ENCODE assay signal across 25 cellular contexts in genomic region chr10:129953541-129954031, GRCh38. TPM values are rescaled to one million over a fixed set of nuclear protein-coding genes. Genes with fewer than 3 reads are reported as not detected.
DNase-seq lines count a peak whose midpoint lies in the region; ATAC-seq and TF ChIP-seq lines count a peak whose summit lies in the region.
"Had no signal": no experiment of that assay in that cellular context is flagged by ENCODE, and none has a peak within 500 bp of the region (broad histone marks: within the 10 kb centered on the region; RNA-seq: fewer than 3 reads in every experiment).

No MANE protein-coding gene starts in this region.

- peak overlapping the region; percentile 75 for H3K27ac ChIP-seq in A673 (ENCODE audit: low read depth, low read length, poor library complexity, severe bottlenecking)
- peak overlapping the region; percentile 67 to 94 (median 90) for H3K27ac ChIP-seq in heart left ventricle
- H3K27ac ChIP-seq: tibial artery had no signal

- no TSS peak for BruUV-seq in A673 (replicated peaks; lab: Mats Ljungman, UMichigan)

- H3K9me3 ChIP-seq in A673 (ENCODE audit: low read depth, low read length, poor library complexity, severe bottlenecking) (no peaks in the 10 kb centered on the region), heart left ventricle (no peaks in the 10 kb centered on the region)
- H3K9me3 ChIP-seq: tibial artery had no signal

- H3K36me3 ChIP-seq in A673 (ENCODE audit: insufficient read depth, low read length, poor library complexity, severe bottlenecking) (peaks cover 28% of the 10 kb centered on the region), heart left ventricle (peaks cover 0 to 6% (median 0%) of the 10 kb centered on the region in 9 donors)
- H3K36me3 ChIP-seq: tibial artery had no signal

- POLR2A ChIA-PET in A673 (lab: Charles Lee; ENCODE audit: low non-redundant PET) = no interaction called here

- no peak for TF ChIP-seq POLR2A in heart left ventricle (IDR thresholded peaks at IDR 0.05)

- intact Hi-C loops in A673 (cut with micrococcal nuclease; ENCODE audit: unreplicated experiment) (no loop called here), heart left ventricle (cut with DNase I) (loop anchor here in 1 of 10 donors (5.0 kb wide), 1 partner anchor 61 kb away; no protein-coding TSS in a partner anchor), sciatic nerve (cut with DNase I) (no loop called here)

- ATAC-seq in heart left ventricle (peak in 3 of 4 donors; percentile 10 to 49 (median 19)), sciatic nerve (peak; percentile 58)
- ATAC-seq: activated CD4-positive, alpha-beta T cell treated with anti-CD3 and anti-CD28 coated beads for 36 hours; activated CD8-positive, alpha-beta memory T cell treated with anti-CD3 and anti-CD28 coated beads, Interleukin-2, amount 10 ng/mL, durations not matched to agents 7 days and 5 days; Panc1 had no signal

- H3K27me3 ChIP-seq in A673 (replicated peaks; ENCODE audit: insufficient read depth, low read depth, low read length, poor library complexity) (no peaks in the 10 kb centered on the region), heart left ventricle (peaks cover 0 to 34% (median 15%) of the 10 kb centered on the region in 9 donors)

- no peak for DNase-seq in A673 (ENCODE audit: low spot score)
- DNase-seq in dermis blood vessel endothelial cell = peak; percentile 54
- DNase-seq in heart left ventricle = no peak
- peak; percentile 65 for DNase-seq in sciatic nerve (ENCODE audit: low spot score)
- no peak for DNase-seq in pons (ENCODE audit: low spot score)
- DNase-seq in cerebellar nuclear complex (lab: John Stamatoyannopoulos, UW) = no peak
- DNase-seq in HT-29 (ENCODE audit: low spot score) = no peak
- DNase-seq in T1000 (lab: John Stamatoyannopoulos, UW) = no peak
- DNase-seq: activated CD4-positive, alpha-beta T cell treated with anti-CD3 and anti-CD28 coated beads for 36 hours; activated CD8-positive, alpha-beta memory T cell treated with anti-CD3 and anti-CD28 coated beads, Interleukin-2, amount 10 ng/mL, durations not matched to agents 7 days and 5 days; activated gamma-delta T cell; amniotic stem cell; caudate nucleus; CD4-positive, CD25-positive, alpha-beta regulatory T cell; DMS53; GOT3; midbrain; NCI-H1436; NCI-H2227 treated with DMSO at 0.1 percent for 48 hours; nucleus accumbens; small intestine had no signal

- TF ChIP-seq CTCF in A673 (conservative IDR thresholded peaks at IDR 0.05; ENCODE audit: low read depth, low read length) = no peak
- no peak for TF ChIP-seq CTCF in heart left ventricle (IDR thresholded peaks at IDR 0.05)

- CTCF ChIA-PET in A673 (lab: Charles Lee) = no interaction called here

- 35 to 53% (median 48%) methylated on average over 17 of the region's 17 CpGs for WGBS in heart left ventricle, 4 donors

- H3K4me3 ChIP-seq in A673 (ENCODE audit: low read depth, low read length, poor library complexity, severe bottlenecking) (no peak overlapping the region), heart left ventricle (peak overlapping the region in 10 of 12 donors; percentile 6 to 93 (median 52))
- H3K4me3 ChIP-seq: tibial artery had no signal

- H3K4me1 ChIP-seq in A673 (ENCODE audit: insufficient read depth, low read length, poor library complexity, severe bottlenecking) (peaks cover 97% of the 10 kb centered on the region), heart left ventricle (peaks cover 13 to 64% (median 43%) of the 10 kb centered on the region in 12 donors)

RNA-seq across cellular contexts. Expression of gene EBF3, which starts 10.5 kb away (rescaled TPM):
- total RNA-seq in A673 (2021) = 52.2 and 56.2 TPM in 2 replicates
- total RNA-seq in dermis blood vessel endothelial cell = 6.5 and 22.5 TPM in 2 replicates
- 1 to 10 TPM; 3.6 to 8.8 (median 7.2) TPM for total RNA-seq in heart left ventricle
- polyA plus RNA-seq in heart left ventricle = 1 to 10 TPM; 4.3 TPM
- 38.9 TPM for total RNA-seq in sciatic nerve
- total RNA-seq in HT-29 (2014; rRNA removed; shearing (Covaris generic)) = not detected in 2 replicates
- total RNA-seq: A172; activated CD4-positive, alpha-beta T cell treated with anti-CD3 and anti-CD28 coated beads for 36 hours; activated CD8-positive, alpha-beta memory T cell treated with anti-CD3 and anti-CD28 coated beads, Interleukin-2, amount 10 ng/mL, durations not matched to agents 7 days and 5 days; CD4-positive, CD25-positive, alpha-beta regulatory T cell; MCF 10A had no signal
- polyA plus RNA-seq: CD4-positive, CD25-positive, alpha-beta regulatory T cell had no signal

Comparison
In these comparisons a context has a peak if more than half of its experiments do, and no peak if none do; other contexts are left out.
1. DNase-seq: peak in dermis blood vessel endothelial cell (single experiment) and sciatic nerve (single experiment); none in A673 (single experiment), heart left ventricle (0 of 5), pons (single experiment), cerebellar nuclear complex (0 of 2), HT-29 (single experiment) and T1000 (single experiment).